ENCODE assay signal across 25 cellular contexts in genomic region chr20:8735014-8735413, GRCh38.
A peak's percentile ranks its signal among the peaks of the same experiment; 100 is the strongest.
DNase-seq lines count a peak whose midpoint lies in the region; ATAC-seq, FAIRE-seq and TF ChIP-seq lines count a peak whose summit lies in the region.
"Had no signal": no experiment of that assay in that cellular context is flagged by ENCODE, and none has a peak within 500 bp of the region (broad histone marks: within the 10 kb centered on the region; RNA-seq: fewer than 3 reads in every experiment).

No MANE protein-coding gene starts in this region.

- no peak overlapping the region for H3K9ac ChIP-seq in HepG2 (ENCODE audit: insufficient read depth, low read depth, low read length)
- H3K9ac ChIP-seq in KMS-11: no peak overlapping the region
- H3K9ac ChIP-seq: BLaER1 had no signal

- H3K27ac ChIP-seq in HepG2 (ENCODE audit: extremely low read length, insufficient read depth, low read length) (no peak overlapping the region), right lobe of liver (no peak overlapping the region), KMS-11 (no peak overlapping the region), osteoblast (ENCODE audit: low read depth, low read length) (no peak overlapping the region)
- H3K27ac ChIP-seq: 22Rv1, BLaER1 had no signal

- CTCF ChIA-PET in HepG2 (lab: Yijun Ruan, JAX; ENCODE audit: low intra/inter-chr PET ratio, low total read pairs): no interaction called here

- no peak for TF ChIP-seq CTCF in HepG2 (CRISPR knock-in tag; IDR thresholded peaks at IDR 0.05)
- no peak for TF ChIP-seq CTCF in right lobe of liver (IDR thresholded peaks at IDR 0.05)
- no peak for TF ChIP-seq CTCF in KMS-11 (conservative IDR thresholded peaks at IDR 0.05; ENCODE audit: low read depth, low read length)
- no peak for TF ChIP-seq CTCF in osteoblast (IDR thresholded peaks at IDR 0.05; ENCODE audit: extremely low read depth, low read depth, low read length)

- no peak for TF ChIP-seq POLR2A in HepG2 (IDR thresholded peaks at IDR 0.05; ENCODE audit: insufficient read depth in 1 of 2, low read depth in 2 of 2, low read length in 2 of 2)
- no peak for TF ChIP-seq POLR2A in right lobe of liver (IDR thresholded peaks at IDR 0.05)

- no peak overlapping the region for H3K4me3 ChIP-seq in HepG2 (replicated peaks in 1 of 3; ENCODE audit: insufficient read depth in 1 of 3, low read depth in 2 of 3, low read length in 3 of 3)
- no peak overlapping the region for H3K4me3 ChIP-seq in right lobe of liver
- H3K4me3 ChIP-seq in KMS-11 (IDR thresholded peaks at IDR 0.05; ENCODE audit: insufficient read depth, low read depth, low read length): no peak overlapping the region
- H3K4me3 ChIP-seq in osteoblast (ENCODE audit: insufficient read depth, low read length): no peak overlapping the region
- H3K4me3 ChIP-seq: BLaER1, GM12878 had no signal

- POLR2A ChIA-PET in HepG2 (lab: Yijun Ruan, JAX): no interaction called here

- TF ChIP-seq EP300 in HepG2 (IDR thresholded peaks at IDR 0.05; ENCODE audit: low read depth in 2 of 2, low read length in 2 of 2): no peak
- TF ChIP-seq EP300 in HepG2 (CRISPR knock-in tag; IDR thresholded peaks at IDR 0.05; ENCODE audit: borderline replicate concordance): no peak

- ATAC-seq in HepG2 (no peak), right lobe of liver (no peak), HG03571 (IDR thresholded peaks at IDR 0.05; ENCODE audit: unreplicated experiment) (no peak)
- ATAC-seq: GM12878 had no signal

- FAIRE-seq in HepG2 (lab: Jason Lieb, UNC): no peak
- FAIRE-seq: GM12878, GM12892, GM18507 had no signal

- DNase-seq in HepG2 (ENCODE audit: low spot score) (no peak), right lobe of liver (no peak), osteoblast (ENCODE audit: insufficient read length, low spot score, missing footprints) (peak; percentile 5), NCI-H524 treated with DMSO at 0.1 percent for 48 hours (lab: John Stamatoyannopoulos, UW) (no peak)
- DNase-seq: ACHN; BE2C; C1 segment of cervical spinal cord; CD4-positive, alpha-beta memory T cell; CD4-positive, CD25-positive, alpha-beta regulatory T cell; CD8-positive, alpha-beta memory T cell; COR-L47; DMS 273 treated with DMSO at 0.1 percent for 48 hours; DMS153; DMS53; DMS79; DND-41; EL; GDM1 had no signal

- WGBS in HepG2 (ENCODE audit: low lambda C conversion rate): 96% methylated on average over 3 of the region's 3 CpGs
- WGBS in right lobe of liver (ENCODE audit: insufficient coverage, low coverage, low lambda C conversion rate, missing lambda C conversion rate): 66% methylated on average over 3 of the region's 3 CpGs

- H3K79me2 ChIP-seq in HepG2 (ENCODE audit: insufficient read depth, low read length) (no peaks in the 10 kb centered on the region), KMS-11 (ENCODE audit: insufficient read depth, low read depth) (no peaks in the 10 kb centered on the region), osteoblast (ENCODE audit: insufficient read depth, low read length) (no peaks in the 10 kb centered on the region)

- no TSS peak for BruUV-seq in HepG2 (replicated peaks; lab: Mats Ljungman, UMichigan)

- intact Hi-C loops in HepG2 (cut with micrococcal nuclease; ENCODE audit: unreplicated experiment) (no loop called here), right lobe of liver (cut with DNase I) (no loop called here)

- peaks cover under 1 to 5% of the 10 kb centered on the region in 2 experiments; a peak in 4 of 5 replicates for H3K36me3 ChIP-seq in HepG2 (replicated peaks in 1 of 2; ENCODE audit: control insufficient read depth in 1 of 2, insufficient read depth in 2 of 2, low read length in 2 of 2)
- H3K36me3 ChIP-seq in right lobe of liver: no peaks in the 10 kb centered on the region
- no peaks in the 10 kb centered on the region for H3K36me3 ChIP-seq in KMS-11 (ENCODE audit: insufficient read depth)
- H3K36me3 ChIP-seq in osteoblast (ENCODE audit: insufficient read depth, low read length): no peaks in the 10 kb centered on the region

- no peak for TF ChIP-seq RAD21 in HepG2 (CRISPR knock-in tag; IDR thresholded peaks at IDR 0.05)

- H3K9me3 ChIP-seq in HepG2 (ENCODE audit: low read length) (no peaks in the 10 kb centered on the region), right lobe of liver (no peaks in the 10 kb centered on the region), osteoblast (ENCODE audit: low read depth, low read length) (no peaks in the 10 kb centered on the region)
- H3K9me3 ChIP-seq: BE2C had no signal

- H4K20me1 ChIP-seq in HepG2 (ENCODE audit: insufficient read depth, low read length) (no peaks in the 10 kb centered on the region), KMS-11 (ENCODE audit: insufficient read depth) (no peaks in the 10 kb centered on the region), osteoblast (ENCODE audit: insufficient read depth, low read length) (no peaks in the 10 kb centered on the region)
- H4K20me1 ChIP-seq: BLaER1 had no signal

- H3K4me2 ChIP-seq in HepG2 (ENCODE audit: low read depth, low read length) (no peak overlapping the region), KMS-11 (0 out of 2 replicates have a peak overlapping the region, but pooled peaks have one; percentile 5), osteoblast (ENCODE audit: insufficient read depth, low read length) (no peak overlapping the region)
- H3K4me2 ChIP-seq: BLaER1 had no signal

- in situ Hi-C loops in HepG2 (cut with HindIII; ENCODE audit: extremely low pct_ligation_motif_present, low pct_unique_long_range_greater_than_20kb): no loop called here

- no peak overlapping the region for H2AFZ ChIP-seq in HepG2 (ENCODE audit: low read length)
- no peak overlapping the region for H2AFZ ChIP-seq in KMS-11 (ENCODE audit: low read depth)
- H2AFZ ChIP-seq in osteoblast (ENCODE audit: low read length): no peak overlapping the region

- no peaks in the 10 kb centered on the region for H3K27me3 ChIP-seq in HepG2 (ENCODE audit: control insufficient read depth in 1 of 2, insufficient read depth in 2 of 2, low read length in 2 of 2)
- no peaks in the 10 kb centered on the region for H3K27me3 ChIP-seq in right lobe of liver
- no peaks in the 10 kb centered on the region for H3K27me3 ChIP-seq in KMS-11 (ENCODE audit: insufficient read depth, low read depth)
- no peaks in the 10 kb centered on the region for H3K27me3 ChIP-seq in osteoblast (ENCODE audit: insufficient read depth, low read length)
- H3K27me3 ChIP-seq: BE2C, BLaER1 had no signal

- no peaks in the 10 kb centered on the region for H3K4me1 ChIP-seq in HepG2 (ENCODE audit: insufficient read depth, low read length)
- H3K4me1 ChIP-seq in right lobe of liver: no peaks in the 10 kb centered on the region
- H3K4me1 ChIP-seq in KMS-11 (ENCODE audit: low read depth, poor library complexity, severe bottlenecking): peaks cover 14% of the 10 kb centered on the region
- no peaks in the 10 kb centered on the region for H3K4me1 ChIP-seq in osteoblast (ENCODE audit: insufficient read depth, low read length)
- H3K4me1 ChIP-seq: BE2C, BLaER1 had no signal

TF ChIP-seq in HepG2, 621 proteins besides CTCF, POLR2A, EP300 and RAD21:
- peak; percentile 80 to 91 for TF ChIP-seq MAFK (conservative IDR thresholded peaks at IDR 0.05 in 1 of 2, IDR thresholded peaks at IDR 0.05 in 1 of 2; ENCODE audit: low read length in 2 of 2)
- no peak for TF ChIP-seq ZNF33A (CRISPR knock-in tag; IDR thresholded peaks at IDR 0.05; ENCODE audit: borderline replicate concordance)
- peak; percentile 79 for TF ChIP-seq MAFF (IDR thresholded peaks at IDR 0.05; ENCODE audit: low read depth, low read length)
- no peak for TF ChIP-seq ZNF3 (CRISPR knock-in tag; IDR thresholded peaks at IDR 0.05)
